ENCODE assay signal across 8 cellular contexts in genomic region chrX:15973299-15973698, GRCh38.
DNase-seq lines count a peak whose midpoint lies in the region; ATAC-seq lines count a peak whose summit lies in the region.

No MANE protein-coding gene starts in this region.

- ATAC-seq in GM21786 (IDR thresholded peaks at IDR 0.05; ENCODE audit: unreplicated experiment) = peak; percentile 61
- no peak for ATAC-seq in HG02588 (IDR thresholded peaks at IDR 0.05; ENCODE audit: unreplicated experiment)

- DNase-seq in DMS53 (lab: John Stamatoyannopoulos, UW) (peak; percentile 53), DMS53 treated with DMSO at 0.1 percent for 48 hours (lab: John Stamatoyannopoulos, UW; ENCODE audit: unreplicated experiment) (no peak), OCI-M1 (lab: John Stamatoyannopoulos, UW) (peak; percentile 79), ecto neural progenitor cell (ENCODE audit: low spot score) (peak; percentile 49), midbrain (lab: John Stamatoyannopoulos, UW) (peak; percentile 49), retina (no peak)

Comparison
In these comparisons a context has a peak if more than half of its experiments do, and no peak if none do; other contexts are left out.
1. DNase-seq: peak in DMS53 (single experiment), OCI-M1 (single experiment), ecto neural progenitor cell (single experiment) and midbrain (single experiment); none in DMS53 treated with DMSO at 0.1 percent for 48 hours (single experiment) and retina (single experiment).